ENCODE assay signal across 1 cellular context in the genomic region with DNA sequence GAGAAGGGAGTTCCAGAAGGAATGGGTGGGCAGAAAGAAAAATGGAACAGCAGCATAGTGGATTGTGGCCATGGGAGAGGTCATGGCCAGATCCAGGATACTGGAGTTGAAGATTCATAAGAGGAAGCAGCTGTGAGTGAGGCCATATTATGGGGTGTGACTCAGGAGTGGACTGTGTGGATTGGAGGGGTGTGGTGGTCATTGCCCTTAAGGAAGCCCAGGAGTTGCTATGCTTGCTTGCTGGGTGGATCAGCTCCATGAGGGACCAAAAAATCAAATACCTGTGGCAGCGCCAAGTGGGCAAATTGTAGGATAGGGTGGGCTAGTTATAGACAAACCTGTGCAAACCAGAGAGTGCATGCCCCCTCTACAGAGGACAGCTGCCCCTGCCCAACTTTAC.
A peak's percentile ranks its signal among the peaks of the same experiment; 100 is the strongest.
TF ChIP-seq lines count a peak whose summit lies in the region.

No MANE protein-coding gene starts in this region.

TF ChIP-seq in endothelial cell of umbilical vein, 7 proteins besides CTCF, POLR2A, EP300 and RAD21:
- TF ChIP-seq POLR2AphosphoS5 (IDR thresholded peaks at IDR 0.05; ENCODE audit: insufficient read depth, low read depth, low read length) (no peak), FOS (IDR thresholded peaks at IDR 0.05; ENCODE audit: borderline replicate concordance, insufficient read depth, low read length) (peak; percentile 21), MYC (IDR thresholded peaks at IDR 0.05; ENCODE audit: low read depth, low read length) (no peak), JUN (IDR thresholded peaks at IDR 0.05; ENCODE audit: borderline replicate concordance, insufficient read depth, insufficient read length, low read depth) (no peak), EZH2 (IDR thresholded peaks at IDR 0.05; ENCODE audit: borderline replicate concordance, low read depth, low read length, severe bottlenecking) (no peak), GATA2 (IDR thresholded peaks at IDR 0.05; ENCODE audit: insufficient read depth, insufficient read length, low read depth, low read length) (no peak)
- TF ChIP-seq, protein P1, sequence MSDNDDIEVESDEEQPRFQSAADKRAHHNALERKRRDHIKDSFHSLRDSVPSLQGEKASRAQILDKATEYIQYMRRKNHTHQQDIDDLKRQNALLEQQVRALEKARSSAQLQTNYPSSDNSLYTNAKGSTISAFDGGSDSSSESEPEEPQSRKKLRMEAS (IDR thresholded peaks at IDR 0.05; ENCODE audit: insufficient read depth, insufficient read length), result no peak
TF ChIP-seq in endothelial cell of umbilical vein: peak in this region for 1.
